ENCODE assay signal across 8 cellular contexts in genomic region chr9:128771745-128772519, GRCh38. TPM values are rescaled to one million over a fixed set of nuclear protein-coding genes. Genes with fewer than 3 reads are reported as not detected.
DNase-seq lines count a peak whose midpoint lies in the region; ATAC-seq, FAIRE-seq and TF ChIP-seq lines count a peak whose summit lies in the region.

Gene ZER1 (minus strand): TSS chr9:128771927. CDS start chr9:128755565, 16,362 bp downstream.

- H3K9ac ChIP-seq in kidney (ENCODE audit: low read length in 2 of 2) = peak within 1 kb of the TSS; percentile 66 to 87

- H3K4me1 ChIP-seq in kidney (ENCODE audit: control insufficient read depth in 1 of 2, insufficient read depth in 1 of 2, low read depth in 1 of 2, low read length in 2 of 2) = peaks cover 0 to 10% of the 10 kb centered on the region in 2 donors

- no peaks in the 10 kb centered on the region for H3K27me3 ChIP-seq in AG04450 (ENCODE audit: control insufficient read depth, insufficient read depth, low read length)

- H3K36me3 ChIP-seq in kidney (ENCODE audit: control insufficient read depth in 1 of 2, insufficient read depth in 2 of 2, low read length in 2 of 2) = peaks cover 5 to 11% of the 10 kb centered on the region in 2 donors

- POLR2A ChIA-PET in AG04450 (lab: Yijun Ruan, JAX) = interaction anchor here (0.6 kb wide), 2 partner anchors 28 to 152 kb away, joined by 4 read pairs; no protein-coding TSS in a partner anchor

- H3K4me3 ChIP-seq in AG04450 (ENCODE audit: low read depth, low read length) (peak within 1 kb of the TSS; percentile 99), kidney (ENCODE audit: low read length in 2 of 2) (peak within 1 kb of the TSS; percentile 92 to 95)

- TF ChIP-seq CTCF in AG04450 (IDR thresholded peaks at IDR 0.05; ENCODE audit: low read depth, low read length) (no peak), kidney (IDR thresholded peaks at IDR 0.05; ENCODE audit: borderline replicate concordance, extremely low read depth, insufficient read depth) (no peak)

- peaks cover 36% of the 10 kb centered on the region for H3K4me1 Mint-ChIP-seq in central memory CD8-positive, alpha-beta T cell

- H3K36me3 Mint-ChIP-seq in central memory CD8-positive, alpha-beta T cell (ENCODE audit: insufficient read depth) = peaks cover 17% of the 10 kb centered on the region

- H3K9me3 Mint-ChIP-seq in central memory CD8-positive, alpha-beta T cell = no peaks in the 10 kb centered on the region

- H3K27me3 Mint-ChIP-seq in central memory CD8-positive, alpha-beta T cell = no peaks in the 10 kb centered on the region

- H3K27ac ChIP-seq in AG04450 (ENCODE audit: low read depth, low read length) (peak within 1 kb of the TSS; percentile 89), kidney (ENCODE audit: low read depth in 2 of 2, low read length in 2 of 2) (peak within 1 kb of the TSS; percentile 87 to 90)

- intact Hi-C loops in kidney (cut with DNase I) = no loop called here

- no peak for FAIRE-seq in kidney (lab: Jason Lieb, UNC)

- CTCF ChIA-PET in AG04450 (lab: Charles Lee) = interaction anchor here (1.3 to 1.9 kb wide), 3 partner anchors 46 to 157 kb away, joined by 3 to 10 read pairs (median 6); partner anchors contain the start of gene ENDOG

- H3K4me3 Mint-ChIP-seq in central memory CD8-positive, alpha-beta T cell = peak within 1 kb of the TSS; percentile 98

- peak; percentile 89 for ATAC-seq in GM19023 (IDR thresholded peaks at IDR 0.05; ENCODE audit: unreplicated experiment)
- peak; percentile 92 for ATAC-seq in HG03196 (IDR thresholded peaks at IDR 0.05; ENCODE audit: unreplicated experiment)
- ATAC-seq in activated CD4-positive, CD25-positive, alpha-beta regulatory T cell treated with anti-CD3 and anti-CD28 coated beads, Interleukin-2, amount 50 U/mL, for 24 hours = peak; percentile 93 to 95
- peak; percentile 92 for ATAC-seq in central memory CD8-positive, alpha-beta T cell (replicated peaks; ENCODE audit: extremely low read depth, poor library complexity, severe bottlenecking)

- H3K9me3 ChIP-seq in AG04450 (ENCODE audit: control insufficient read depth, insufficient read depth, low read length) = peaks cover 12% of the 10 kb centered on the region
- H3K9me3 ChIP-seq in kidney (ENCODE audit: control insufficient read depth in 1 of 2, low read length in 2 of 2) = no peaks in the 10 kb centered on the region

- H3K27ac Mint-ChIP-seq in central memory CD8-positive, alpha-beta T cell (ENCODE audit: low read depth) = peak within 1 kb of the TSS; percentile 98

- DNase-seq in AG04450 (ENCODE audit: low read depth, low spot score) (peak; percentile 55), NCI-H446 treated with DMSO at 0.1 percent for 48 hours (lab: John Stamatoyannopoulos, UW) (peak; percentile 40), kidney (peak; percentile 98)
- DNase-seq in central memory CD8-positive, alpha-beta T cell (ENCODE audit: low spot score in 2 of 2) = peak; percentile 90 to 93
- peak; percentile 85 to 95 for DNase-seq in stimulated activated CD4-positive, alpha-beta T cell treated with anti-CD3 and anti-CD28 coated beads, Interleukin-15, amount 100 ng/mL, for 1 hour (ENCODE audit: low read depth in 1 of 2, low spot score in 1 of 2)

RNA-seq across cellular contexts. Expression of gene ZER1, which starts in this region (rescaled TPM):
- polyA plus RNA-seq in AG04450 (2011; rRNA removed) = 28.0 and 38.4 TPM in 2 replicates
- polyA minus RNA-seq in AG04450 (2011; rRNA and poly(A)+ RNA removed) = 37.1 and 87.6 TPM in 2 replicates
- total RNA-seq in kidney = 43.2 TPM
- polyA plus RNA-seq in kidney (ENCODE audit: insufficient read depth, low read depth, low replicate concordance) = 31.1 TPM

Comparison
In these comparisons a context has a peak if more than half of its experiments do, and no peak if none do; other contexts are left out.
1. Peak in every context shown above with its lines: DNase-seq, ATAC-seq, H3K4me3 ChIP-seq and H3K27ac ChIP-seq.
2. DNase-seq: peak in every context shown above with its lines; median percentile 98 in kidney; 92 in central memory CD8-positive, alpha-beta T cell; 90 in stimulated activated CD4-positive, alpha-beta T cell treated with anti-CD3 and anti-CD28 coated beads, Interleukin-15, amount 100 ng/mL, for 1 hour; 55 in AG04450; 40 in NCI-H446 treated with DMSO at 0.1 percent for 48 hours.